1 cellular context compared by ENCODE assay signal in the genomic region with DNA sequence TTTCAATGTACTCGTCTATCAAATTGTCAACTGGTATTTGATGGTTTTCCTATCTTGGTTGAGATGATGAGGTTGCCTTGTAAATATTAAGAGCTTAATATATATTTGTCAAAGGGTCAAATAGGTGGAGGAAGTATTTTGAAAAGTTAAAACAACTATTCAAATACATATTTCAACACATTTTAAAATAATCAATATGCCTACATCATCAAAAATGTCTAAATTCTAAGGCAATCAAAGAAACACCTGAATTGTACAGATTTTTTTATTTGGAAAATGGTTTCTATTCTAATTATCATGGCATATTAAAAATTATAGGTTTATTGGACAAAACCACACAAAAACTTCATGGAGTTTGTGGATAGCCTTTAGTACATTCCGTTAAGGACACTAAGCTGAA.
TF ChIP-seq lines count a peak whose summit lies in the region.

No MANE protein-coding gene starts in this region.

TF ChIP-seq in HepG2, 621 proteins besides CTCF, POLR2A, EP300 and RAD21 (continued from another document):
- TF ChIP-seq, protein P1, sequence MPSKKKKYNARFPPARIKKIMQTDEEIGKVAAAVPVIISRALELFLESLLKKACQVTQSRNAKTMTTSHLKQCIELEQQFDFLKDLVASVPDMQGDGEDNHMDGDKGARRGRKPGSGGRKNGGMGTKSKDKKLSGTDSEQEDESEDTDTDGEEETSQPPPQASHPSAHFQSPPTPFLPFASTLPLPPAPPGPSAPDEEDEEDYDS (CRISPR knock-in tag; IDR thresholded peaks at IDR 0.05), result no peak
TF ChIP-seq in HepG2: peak in this region for 2.
